1 cellular context compared by ENCODE assay signal in the genomic region with DNA sequence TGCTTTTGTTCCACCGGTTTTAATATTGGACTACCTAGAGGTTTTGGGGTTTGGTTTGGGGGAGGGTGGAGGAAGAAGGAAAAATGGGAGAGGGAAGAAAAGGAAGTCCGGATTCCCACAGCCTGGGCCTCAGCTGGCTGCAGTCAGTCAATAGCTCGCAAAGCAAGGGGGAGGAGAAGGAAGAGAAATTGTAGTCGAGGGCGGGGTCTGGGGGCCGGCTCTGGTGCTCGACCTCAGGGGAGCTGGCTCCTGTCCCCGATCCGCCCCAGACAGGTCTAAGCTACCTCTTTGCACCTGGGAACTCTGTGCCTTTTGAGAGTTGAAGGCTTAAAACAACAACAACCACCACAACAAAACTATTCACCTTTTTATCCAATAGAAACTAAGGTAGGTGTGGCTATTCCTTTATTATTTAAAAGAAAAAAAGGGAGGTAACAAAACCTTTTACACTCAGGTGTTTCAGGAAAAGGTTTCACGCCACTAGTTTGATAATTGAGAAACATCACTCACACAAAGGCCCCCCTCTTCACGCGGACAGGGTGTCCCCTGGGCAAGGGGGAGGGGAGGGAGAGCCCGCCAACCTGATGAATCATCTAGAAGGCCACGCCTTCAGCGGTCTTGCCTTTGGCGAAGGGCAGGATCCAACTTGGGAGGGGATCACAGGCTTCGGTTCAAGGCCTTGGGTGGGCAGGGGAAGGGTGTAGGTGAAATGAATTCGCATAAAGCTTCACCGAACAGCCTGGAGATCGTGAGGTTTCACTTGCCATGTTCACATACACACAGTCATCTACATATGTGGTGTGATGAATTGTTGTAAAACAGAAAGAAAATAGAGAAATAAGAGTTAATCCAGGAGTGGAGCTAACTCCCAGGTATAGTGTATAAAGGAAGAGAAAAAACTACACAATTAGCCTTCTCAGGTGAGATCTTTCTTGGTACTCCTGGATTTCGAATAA.
TF ChIP-seq lines count a peak whose summit lies in the region.

No MANE protein-coding gene starts in this region.

TF ChIP-seq in K562, 482 proteins besides CTCF, POLR2A, EP300 and RAD21 (continued from another document and continues in another):
- TF ChIP-seq SMARCA4 (IDR thresholded peaks at IDR 0.05) (peak; percentile 74), MCM7 (IDR thresholded peaks at IDR 0.05) (no peak), MECOM (CRISPR knock-in tag; IDR thresholded peaks at IDR 0.05) (no peak), KHSRP (IDR thresholded peaks at IDR 0.05) (no peak), ARID2 (IDR thresholded peaks at IDR 0.05) (no peak), NFIC (IDR thresholded peaks at IDR 0.05) (no peak), DMBX1 (CRISPR knock-in tag; IDR thresholded peaks at IDR 0.05; ENCODE audit: borderline replicate concordance) (no peak), RBM39 (optimal IDR thresholded peaks at IDR 0.05; ENCODE audit: low read depth, low read length) (no peak), ZNF717 (CRISPR knock-in tag; IDR thresholded peaks at IDR 0.05) (no peak), STAT5A (IDR thresholded peaks at IDR 0.05; ENCODE audit: borderline replicate concordance, low read length) (no peak), GTF2E2 (tag; IDR thresholded peaks at IDR 0.05) (0 out of 2 replicates have a peak, but pooled peaks have one; percentile 39), ETS2 (tag; IDR thresholded peaks at IDR 0.05; ENCODE audit: borderline replicate concordance, poor library complexity, severe bottlenecking) (no peak), POLR2AphosphoS5 (IDR thresholded peaks at IDR 0.05; ENCODE audit: control insufficient read depth, insufficient read depth, low read depth, low read length) (no peak), CCNT2 (IDR thresholded peaks at IDR 0.05; ENCODE audit: borderline replicate concordance, extremely low read depth, insufficient read length, low read depth, low read length) (no peak)
- TF ChIP-seq, protein P1, sequence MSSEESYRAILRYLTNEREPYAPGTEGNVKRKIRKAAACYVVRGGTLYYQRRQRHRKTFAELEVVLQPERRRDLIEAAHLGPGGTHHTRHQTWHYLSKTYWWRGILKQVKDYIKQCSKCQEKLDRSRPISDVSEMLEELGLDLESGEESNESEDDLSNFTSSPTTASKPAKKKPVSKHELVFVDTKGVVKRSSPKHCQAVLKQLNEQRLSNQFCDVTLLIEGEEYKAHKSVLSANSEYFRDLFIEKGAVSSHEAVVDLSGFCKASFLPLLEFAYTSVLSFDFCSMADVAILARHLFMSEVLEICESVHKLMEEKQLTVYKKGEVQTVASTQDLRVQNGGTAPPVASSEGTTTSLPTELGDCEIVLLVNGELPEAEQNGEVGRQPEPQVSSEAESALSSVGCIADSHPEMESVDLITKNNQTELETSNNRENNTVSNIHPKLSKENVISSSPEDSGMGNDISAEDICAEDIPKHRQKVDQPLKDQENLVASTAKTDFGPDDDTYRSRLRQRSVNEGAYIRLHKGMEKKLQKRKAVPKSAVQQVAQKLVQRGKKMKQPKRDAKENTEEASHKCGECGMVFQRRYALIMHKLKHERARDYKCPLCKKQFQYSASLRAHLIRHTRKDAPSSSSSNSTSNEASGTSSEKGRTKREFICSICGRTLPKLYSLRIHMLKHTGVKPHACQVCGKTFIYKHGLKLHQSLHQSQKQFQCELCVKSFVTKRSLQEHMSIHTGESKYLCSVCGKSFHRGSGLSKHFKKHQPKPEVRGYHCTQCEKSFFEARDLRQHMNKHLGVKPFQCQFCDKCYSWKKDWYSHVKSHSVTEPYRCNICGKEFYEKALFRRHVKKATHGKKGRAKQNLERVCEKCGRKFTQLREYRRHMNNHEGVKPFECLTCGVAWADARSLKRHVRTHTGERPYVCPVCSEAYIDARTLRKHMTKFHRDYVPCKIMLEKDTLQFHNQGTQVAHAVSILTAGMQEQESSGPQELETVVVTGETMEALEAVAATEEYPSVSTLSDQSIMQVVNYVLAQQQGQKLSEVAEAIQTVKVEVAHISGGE (CRISPR knock-in tag; IDR thresholded peaks at IDR 0.05): no peak
- TF ChIP-seq, protein P2, sequence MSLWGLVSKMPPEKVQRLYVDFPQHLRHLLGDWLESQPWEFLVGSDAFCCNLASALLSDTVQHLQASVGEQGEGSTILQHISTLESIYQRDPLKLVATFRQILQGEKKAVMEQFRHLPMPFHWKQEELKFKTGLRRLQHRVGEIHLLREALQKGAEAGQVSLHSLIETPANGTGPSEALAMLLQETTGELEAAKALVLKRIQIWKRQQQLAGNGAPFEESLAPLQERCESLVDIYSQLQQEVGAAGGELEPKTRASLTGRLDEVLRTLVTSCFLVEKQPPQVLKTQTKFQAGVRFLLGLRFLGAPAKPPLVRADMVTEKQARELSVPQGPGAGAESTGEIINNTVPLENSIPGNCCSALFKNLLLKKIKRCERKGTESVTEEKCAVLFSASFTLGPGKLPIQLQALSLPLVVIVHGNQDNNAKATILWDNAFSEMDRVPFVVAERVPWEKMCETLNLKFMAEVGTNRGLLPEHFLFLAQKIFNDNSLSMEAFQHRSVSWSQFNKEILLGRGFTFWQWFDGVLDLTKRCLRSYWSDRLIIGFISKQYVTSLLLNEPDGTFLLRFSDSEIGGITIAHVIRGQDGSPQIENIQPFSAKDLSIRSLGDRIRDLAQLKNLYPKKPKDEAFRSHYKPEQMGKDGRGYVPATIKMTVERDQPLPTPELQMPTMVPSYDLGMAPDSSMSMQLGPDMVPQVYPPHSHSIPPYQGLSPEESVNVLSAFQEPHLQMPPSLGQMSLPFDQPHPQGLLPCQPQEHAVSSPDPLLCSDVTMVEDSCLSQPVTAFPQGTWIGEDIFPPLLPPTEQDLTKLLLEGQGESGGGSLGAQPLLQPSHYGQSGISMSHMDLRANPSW (CRISPR knock-in tag; IDR thresholded peaks at IDR 0.05): no peak
- TF ChIP-seq, protein P3, sequence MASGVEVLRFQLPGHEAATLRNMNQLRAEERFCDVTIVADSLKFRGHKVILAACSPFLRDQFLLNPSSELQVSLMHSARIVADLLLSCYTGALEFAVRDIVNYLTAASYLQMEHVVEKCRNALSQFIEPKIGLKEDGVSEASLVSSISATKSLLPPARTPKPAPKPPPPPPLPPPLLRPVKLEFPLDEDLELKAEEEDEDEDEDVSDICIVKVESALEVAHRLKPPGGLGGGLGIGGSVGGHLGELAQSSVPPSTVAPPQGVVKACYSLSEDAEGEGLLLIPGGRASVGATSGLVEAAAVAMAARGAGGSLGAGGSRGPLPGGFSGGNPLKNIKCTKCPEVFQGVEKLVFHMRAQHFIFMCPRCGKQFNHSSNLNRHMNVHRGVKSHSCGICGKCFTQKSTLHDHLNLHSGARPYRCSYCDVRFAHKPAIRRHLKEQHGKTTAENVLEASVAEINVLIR (CRISPR knock-in tag; IDR thresholded peaks at IDR 0.05): no peak
- TF ChIP-seq, protein P4, sequence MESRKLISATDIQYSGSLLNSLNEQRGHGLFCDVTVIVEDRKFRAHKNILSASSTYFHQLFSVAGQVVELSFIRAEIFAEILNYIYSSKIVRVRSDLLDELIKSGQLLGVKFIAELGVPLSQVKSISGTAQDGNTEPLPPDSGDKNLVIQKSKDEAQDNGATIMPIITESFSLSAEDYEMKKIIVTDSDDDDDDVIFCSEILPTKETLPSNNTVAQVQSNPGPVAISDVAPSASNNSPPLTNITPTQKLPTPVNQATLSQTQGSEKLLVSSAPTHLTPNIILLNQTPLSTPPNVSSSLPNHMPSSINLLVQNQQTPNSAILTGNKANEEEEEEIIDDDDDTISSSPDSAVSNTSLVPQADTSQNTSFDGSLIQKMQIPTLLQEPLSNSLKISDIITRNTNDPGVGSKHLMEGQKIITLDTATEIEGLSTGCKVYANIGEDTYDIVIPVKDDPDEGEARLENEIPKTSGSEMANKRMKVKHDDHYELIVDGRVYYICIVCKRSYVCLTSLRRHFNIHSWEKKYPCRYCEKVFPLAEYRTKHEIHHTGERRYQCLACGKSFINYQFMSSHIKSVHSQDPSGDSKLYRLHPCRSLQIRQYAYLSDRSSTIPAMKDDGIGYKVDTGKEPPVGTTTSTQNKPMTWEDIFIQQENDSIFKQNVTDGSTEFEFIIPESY (CRISPR knock-in tag; IDR thresholded peaks at IDR 0.05): no peak
- TF ChIP-seq, protein P5, sequence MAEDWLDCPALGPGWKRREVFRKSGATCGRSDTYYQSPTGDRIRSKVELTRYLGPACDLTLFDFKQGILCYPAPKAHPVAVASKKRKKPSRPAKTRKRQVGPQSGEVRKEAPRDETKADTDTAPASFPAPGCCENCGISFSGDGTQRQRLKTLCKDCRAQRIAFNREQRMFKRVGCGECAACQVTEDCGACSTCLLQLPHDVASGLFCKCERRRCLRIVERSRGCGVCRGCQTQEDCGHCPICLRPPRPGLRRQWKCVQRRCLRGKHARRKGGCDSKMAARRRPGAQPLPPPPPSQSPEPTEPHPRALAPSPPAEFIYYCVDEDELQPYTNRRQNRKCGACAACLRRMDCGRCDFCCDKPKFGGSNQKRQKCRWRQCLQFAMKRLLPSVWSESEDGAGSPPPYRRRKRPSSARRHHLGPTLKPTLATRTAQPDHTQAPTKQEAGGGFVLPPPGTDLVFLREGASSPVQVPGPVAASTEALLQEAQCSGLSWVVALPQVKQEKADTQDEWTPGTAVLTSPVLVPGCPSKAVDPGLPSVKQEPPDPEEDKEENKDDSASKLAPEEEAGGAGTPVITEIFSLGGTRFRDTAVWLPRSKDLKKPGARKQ (CRISPR knock-in tag; IDR thresholded peaks at IDR 0.05): no peak
- TF ChIP-seq, protein P6, sequence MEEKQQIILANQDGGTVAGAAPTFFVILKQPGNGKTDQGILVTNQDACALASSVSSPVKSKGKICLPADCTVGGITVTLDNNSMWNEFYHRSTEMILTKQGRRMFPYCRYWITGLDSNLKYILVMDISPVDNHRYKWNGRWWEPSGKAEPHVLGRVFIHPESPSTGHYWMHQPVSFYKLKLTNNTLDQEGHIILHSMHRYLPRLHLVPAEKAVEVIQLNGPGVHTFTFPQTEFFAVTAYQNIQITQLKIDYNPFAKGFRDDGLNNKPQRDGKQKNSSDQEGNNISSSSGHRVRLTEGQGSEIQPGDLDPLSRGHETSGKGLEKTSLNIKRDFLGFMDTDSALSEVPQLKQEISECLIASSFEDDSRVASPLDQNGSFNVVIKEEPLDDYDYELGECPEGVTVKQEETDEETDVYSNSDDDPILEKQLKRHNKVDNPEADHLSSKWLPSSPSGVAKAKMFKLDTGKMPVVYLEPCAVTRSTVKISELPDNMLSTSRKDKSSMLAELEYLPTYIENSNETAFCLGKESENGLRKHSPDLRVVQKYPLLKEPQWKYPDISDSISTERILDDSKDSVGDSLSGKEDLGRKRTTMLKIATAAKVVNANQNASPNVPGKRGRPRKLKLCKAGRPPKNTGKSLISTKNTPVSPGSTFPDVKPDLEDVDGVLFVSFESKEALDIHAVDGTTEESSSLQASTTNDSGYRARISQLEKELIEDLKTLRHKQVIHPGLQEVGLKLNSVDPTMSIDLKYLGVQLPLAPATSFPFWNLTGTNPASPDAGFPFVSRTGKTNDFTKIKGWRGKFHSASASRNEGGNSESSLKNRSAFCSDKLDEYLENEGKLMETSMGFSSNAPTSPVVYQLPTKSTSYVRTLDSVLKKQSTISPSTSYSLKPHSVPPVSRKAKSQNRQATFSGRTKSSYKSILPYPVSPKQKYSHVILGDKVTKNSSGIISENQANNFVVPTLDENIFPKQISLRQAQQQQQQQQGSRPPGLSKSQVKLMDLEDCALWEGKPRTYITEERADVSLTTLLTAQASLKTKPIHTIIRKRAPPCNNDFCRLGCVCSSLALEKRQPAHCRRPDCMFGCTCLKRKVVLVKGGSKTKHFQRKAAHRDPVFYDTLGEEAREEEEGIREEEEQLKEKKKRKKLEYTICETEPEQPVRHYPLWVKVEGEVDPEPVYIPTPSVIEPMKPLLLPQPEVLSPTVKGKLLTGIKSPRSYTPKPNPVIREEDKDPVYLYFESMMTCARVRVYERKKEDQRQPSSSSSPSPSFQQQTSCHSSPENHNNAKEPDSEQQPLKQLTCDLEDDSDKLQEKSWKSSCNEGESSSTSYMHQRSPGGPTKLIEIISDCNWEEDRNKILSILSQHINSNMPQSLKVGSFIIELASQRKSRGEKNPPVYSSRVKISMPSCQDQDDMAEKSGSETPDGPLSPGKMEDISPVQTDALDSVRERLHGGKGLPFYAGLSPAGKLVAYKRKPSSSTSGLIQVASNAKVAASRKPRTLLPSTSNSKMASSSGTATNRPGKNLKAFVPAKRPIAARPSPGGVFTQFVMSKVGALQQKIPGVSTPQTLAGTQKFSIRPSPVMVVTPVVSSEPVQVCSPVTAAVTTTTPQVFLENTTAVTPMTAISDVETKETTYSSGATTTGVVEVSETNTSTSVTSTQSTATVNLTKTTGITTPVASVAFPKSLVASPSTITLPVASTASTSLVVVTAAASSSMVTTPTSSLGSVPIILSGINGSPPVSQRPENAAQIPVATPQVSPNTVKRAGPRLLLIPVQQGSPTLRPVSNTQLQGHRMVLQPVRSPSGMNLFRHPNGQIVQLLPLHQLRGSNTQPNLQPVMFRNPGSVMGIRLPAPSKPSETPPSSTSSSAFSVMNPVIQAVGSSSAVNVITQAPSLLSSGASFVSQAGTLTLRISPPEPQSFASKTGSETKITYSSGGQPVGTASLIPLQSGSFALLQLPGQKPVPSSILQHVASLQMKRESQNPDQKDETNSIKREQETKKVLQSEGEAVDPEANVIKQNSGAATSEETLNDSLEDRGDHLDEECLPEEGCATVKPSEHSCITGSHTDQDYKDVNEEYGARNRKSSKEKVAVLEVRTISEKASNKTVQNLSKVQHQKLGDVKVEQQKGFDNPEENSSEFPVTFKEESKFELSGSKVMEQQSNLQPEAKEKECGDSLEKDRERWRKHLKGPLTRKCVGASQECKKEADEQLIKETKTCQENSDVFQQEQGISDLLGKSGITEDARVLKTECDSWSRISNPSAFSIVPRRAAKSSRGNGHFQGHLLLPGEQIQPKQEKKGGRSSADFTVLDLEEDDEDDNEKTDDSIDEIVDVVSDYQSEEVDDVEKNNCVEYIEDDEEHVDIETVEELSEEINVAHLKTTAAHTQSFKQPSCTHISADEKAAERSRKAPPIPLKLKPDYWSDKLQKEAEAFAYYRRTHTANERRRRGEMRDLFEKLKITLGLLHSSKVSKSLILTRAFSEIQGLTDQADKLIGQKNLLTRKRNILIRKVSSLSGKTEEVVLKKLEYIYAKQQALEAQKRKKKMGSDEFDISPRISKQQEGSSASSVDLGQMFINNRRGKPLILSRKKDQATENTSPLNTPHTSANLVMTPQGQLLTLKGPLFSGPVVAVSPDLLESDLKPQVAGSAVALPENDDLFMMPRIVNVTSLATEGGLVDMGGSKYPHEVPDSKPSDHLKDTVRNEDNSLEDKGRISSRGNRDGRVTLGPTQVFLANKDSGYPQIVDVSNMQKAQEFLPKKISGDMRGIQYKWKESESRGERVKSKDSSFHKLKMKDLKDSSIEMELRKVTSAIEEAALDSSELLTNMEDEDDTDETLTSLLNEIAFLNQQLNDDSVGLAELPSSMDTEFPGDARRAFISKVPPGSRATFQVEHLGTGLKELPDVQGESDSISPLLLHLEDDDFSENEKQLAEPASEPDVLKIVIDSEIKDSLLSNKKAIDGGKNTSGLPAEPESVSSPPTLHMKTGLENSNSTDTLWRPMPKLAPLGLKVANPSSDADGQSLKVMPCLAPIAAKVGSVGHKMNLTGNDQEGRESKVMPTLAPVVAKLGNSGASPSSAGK (IDR thresholded peaks at IDR 0.05): peak; percentile 26; the same call in 1 of the 2 replicates
- TF ChIP-seq, protein P7, sequence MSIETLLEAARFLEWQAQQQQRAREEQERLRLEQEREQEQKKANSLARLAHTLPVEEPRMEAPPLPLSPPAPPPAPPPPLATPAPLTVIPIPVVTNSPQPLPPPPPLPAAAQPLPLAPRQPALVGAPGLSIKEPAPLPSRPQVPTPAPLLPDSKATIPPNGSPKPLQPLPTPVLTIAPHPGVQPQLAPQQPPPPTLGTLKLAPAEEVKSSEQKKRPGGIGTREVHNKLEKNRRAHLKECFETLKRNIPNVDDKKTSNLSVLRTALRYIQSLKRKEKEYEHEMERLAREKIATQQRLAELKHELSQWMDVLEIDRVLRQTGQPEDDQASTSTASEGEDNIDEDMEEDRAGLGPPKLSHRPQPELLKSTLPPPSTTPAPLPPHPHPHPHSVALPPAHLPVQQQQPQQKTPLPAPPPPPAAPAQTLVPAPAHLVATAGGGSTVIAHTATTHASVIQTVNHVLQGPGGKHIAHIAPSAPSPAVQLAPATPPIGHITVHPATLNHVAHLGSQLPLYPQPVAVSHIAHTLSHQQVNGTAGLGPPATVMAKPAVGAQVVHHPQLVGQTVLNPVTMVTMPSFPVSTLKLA (conservative IDR thresholded peaks at IDR 0.05): 0 out of 4 replicates have a peak, but pooled peaks of 1 of the 2 experiments have one; percentile 19
